ENCODE assay signal across 21 cellular contexts in the genomic region with DNA sequence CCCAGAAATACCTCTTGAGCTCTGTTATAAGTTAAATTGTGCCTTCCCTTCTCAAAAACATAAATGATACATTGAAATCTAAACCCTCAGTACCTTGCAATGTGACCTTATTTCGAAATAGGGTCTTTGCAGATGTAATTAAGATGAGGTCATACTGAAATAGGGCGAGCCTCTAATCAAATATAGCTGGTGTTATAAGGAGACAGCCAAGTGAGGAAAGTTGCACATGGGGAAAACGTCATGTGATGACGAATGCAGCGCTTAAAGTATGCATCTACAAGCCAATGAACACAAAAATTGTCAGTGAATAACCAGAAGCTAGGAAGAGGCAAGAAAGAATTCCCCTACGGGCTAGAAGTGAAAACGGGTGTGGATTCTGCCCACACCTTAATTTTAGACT.
A peak's percentile ranks its signal among the peaks of the same experiment; 100 is the strongest.
DNase-seq lines count a peak whose midpoint lies in the region; ATAC-seq, FAIRE-seq and TF ChIP-seq lines count a peak whose summit lies in the region.
"Had no signal": no experiment of that assay in that cellular context is flagged by ENCODE, and none has a peak within 500 bp of the region (broad histone marks: within the 10 kb centered on the region; RNA-seq: fewer than 3 reads in every experiment).

No MANE protein-coding gene starts in this region.

- H3K4me3 ChIP-seq in A549 (no peak overlapping the region), H1 (ENCODE audit: extremely low read depth in 1 of 4, insufficient read depth in 2 of 4, low read depth in 3 of 4, low read length in 4 of 4) (no peak overlapping the region), testis (no peak overlapping the region)
- H3K4me3 ChIP-seq: GM12878, MG63 had no signal

- no peak overlapping the region for H2AK5ac ChIP-seq in H1 (ENCODE audit: low read depth, low read length)

- H4K20me1 ChIP-seq in H1 (replicated peaks in 1 of 2; ENCODE audit: control insufficient read depth in 1 of 2, insufficient read depth in 2 of 2, low read length in 2 of 2): no peaks in the 10 kb centered on the region

- H3K36me3 ChIP-seq in H1 (ENCODE audit: control insufficient read depth in 2 of 4, insufficient read depth in 4 of 4, low read length in 3 of 4) (no peaks in the 10 kb centered on the region), testis (ENCODE audit: low read depth, missing control alignments) (no peaks in the 10 kb centered on the region)
- H3K36me3 ChIP-seq: MG63 had no signal

- H3K56ac ChIP-seq in H1 (replicated peaks; ENCODE audit: insufficient read length, low read depth, low read length): no peak overlapping the region

- no peaks in the 10 kb centered on the region for H3K27me3 ChIP-seq in H1 (replicated peaks in 1 of 4; ENCODE audit: control insufficient read depth in 3 of 4, extremely low read depth in 1 of 4, insufficient read depth in 3 of 4, low read length in 3 of 4)
- no peaks in the 10 kb centered on the region for H3K27me3 ChIP-seq in foreskin keratinocyte
- H3K27me3 ChIP-seq in testis: no peaks in the 10 kb centered on the region
- H3K27me3 ChIP-seq: MG63 had no signal

- H2BK120ac ChIP-seq in H1 (replicated peaks; ENCODE audit: low read depth, low read length): no peak overlapping the region

- no peak overlapping the region for H2BK5ac ChIP-seq in H1 (ENCODE audit: low read depth, low read length)

- H4K5ac ChIP-seq in H1 (ENCODE audit: insufficient read length, low read depth, low read length): no peak overlapping the region

- no peaks in the 10 kb centered on the region for H3K23me2 ChIP-seq in H1 (ENCODE audit: low read depth, low read length)

- no peaks in the 10 kb centered on the region for H3K79me2 ChIP-seq in H1 (ENCODE audit: control insufficient read depth in 1 of 2, insufficient read depth in 2 of 2, low read length in 2 of 2)

- H3K4me1 ChIP-seq in A549: peaks cover 7% of the 10 kb centered on the region; the same call in 1 of the 3 replicates
- H3K4me1 ChIP-seq in H1 (replicated peaks in 1 of 4; ENCODE audit: control insufficient read depth in 3 of 4, insufficient read depth in 4 of 4, low read length in 3 of 4): no peaks in the 10 kb centered on the region
- no peaks in the 10 kb centered on the region for H3K4me1 ChIP-seq in foreskin keratinocyte
- H3K4me1 ChIP-seq in testis: no peaks in the 10 kb centered on the region

- no peak overlapping the region for H2BK12ac ChIP-seq in H1 (ENCODE audit: low read depth, low read length)

- H2AFZ ChIP-seq in H1 (ENCODE audit: low read length): no peak overlapping the region

- no peak overlapping the region for H3K4ac ChIP-seq in H1 (replicated peaks; ENCODE audit: insufficient read length, low read depth, low read length)

- intact Hi-C loops in testis (cut with DNase I; ENCODE audit: low total_unique reads): no loop called here

- FAIRE-seq in A549 (lab: Jason Lieb, UNC) (no peak), H1 (lab: Jason Lieb, UNC) (peak; percentile 13)
- FAIRE-seq: GM12878, GM18507 had no signal

- TF ChIP-seq CTCF in A549 (IDR thresholded peaks at IDR 0.05): no peak
- TF ChIP-seq CTCF in H1 (IDR thresholded peaks at IDR 0.05; ENCODE audit: control extremely low read depth in 1 of 3, insufficient read depth in 1 of 3, low read depth in 1 of 3, low read length in 3 of 3): no peak
- no peak for TF ChIP-seq CTCF in foreskin keratinocyte (conservative IDR thresholded peaks at IDR 0.05)
- TF ChIP-seq CTCF in testis (IDR thresholded peaks at IDR 0.05): no peak

- no peak overlapping the region for H3K27ac ChIP-seq in A549
- no peak overlapping the region for H3K27ac ChIP-seq in H1 (ENCODE audit: low read depth, low read length)
- H3K27ac ChIP-seq in foreskin keratinocyte: no peak overlapping the region
- no peak overlapping the region for H3K27ac ChIP-seq in substantia nigra (ENCODE audit: low read depth, low read length, poor library complexity, severe bottlenecking)
- no peak overlapping the region for H3K27ac ChIP-seq in testis
- H3K27ac ChIP-seq: C4-2B had no signal

- peak overlapping the region; percentile 23; the same call in 1 of the 3 replicates for H3K4me2 ChIP-seq in A549
- H3K4me2 ChIP-seq in H1 (ENCODE audit: insufficient read depth in 1 of 2, low read depth in 2 of 2, low read length in 2 of 2): no peak overlapping the region

- no peaks in the 10 kb centered on the region for H3K79me1 ChIP-seq in H1 (ENCODE audit: low read depth, low read length)

- TF ChIP-seq EP300 in A549 (IDR thresholded peaks at IDR 0.05): no peak
- TF ChIP-seq EP300 in H1 (IDR thresholded peaks at IDR 0.05; ENCODE audit: borderline replicate concordance in 1 of 2, low read depth in 2 of 2, low read length in 2 of 2): no peak

- no peak overlapping the region for H3K14ac ChIP-seq in H1 (ENCODE audit: insufficient read length)

- no peak overlapping the region for H3K18ac ChIP-seq in H1 (ENCODE audit: extremely low read depth, low read length)

- H4K8ac ChIP-seq in H1 (ENCODE audit: extremely low read depth, insufficient read depth, low read length): no peak overlapping the region

- H2BK15ac ChIP-seq in H1 (ENCODE audit: low read length): no peak overlapping the region

- H2BK20ac ChIP-seq in H1 (ENCODE audit: low read length): no peak overlapping the region

- H3K9me3 ChIP-seq in A549 (peaks cover 8% of the 10 kb centered on the region; the same call in 1 of the 3 replicates), H1 (ENCODE audit: insufficient read depth in 2 of 2, low read depth in 1 of 2, low read length in 1 of 2) (peaks cover 0 to 3% of the 10 kb centered on the region in 2 experiments; a peak in 1 of 4 replicates), testis (no peaks in the 10 kb centered on the region)
- H3K9me3 ChIP-seq: MG63 had no signal

- DNase-seq in A549 (ENCODE audit: low read depth in 1 of 2, low spot score in 1 of 2) (peak in 1 of 2 experiments; percentile 30), NCI-H69 (lab: John Stamatoyannopoulos, UW) (peak; percentile 16), H1 (ENCODE audit: low read depth in 1 of 2, low spot score in 2 of 2) (no peak), foreskin keratinocyte (peak; percentile 20 to 26), NCI-H2029 treated with DMSO at 0.1 percent for 48 hours (lab: John Stamatoyannopoulos, UW) (no peak), substantia nigra (lab: John Stamatoyannopoulos, UW) (no peak), superior temporal gyrus (ENCODE audit: extremely low spot score) (no peak), testis (no peak)
- DNase-seq: COR-L47, KBM-7, MG63, NCI-H1092 treated with DMSO at 0.1 percent for 48 hours, NCI-H1694 treated with DMSO at 0.1 percent for 48 hours, NCI-H446, NCI-H82, SHP77 had no signal

- no peak overlapping the region for H4K91ac ChIP-seq in H1 (replicated peaks; ENCODE audit: insufficient read length, low read length)

- H3K9ac ChIP-seq in H1 (replicated peaks in 1 of 4; ENCODE audit: extremely low read depth in 1 of 4, low read depth in 3 of 4, low read length in 3 of 4): no peak overlapping the region

- POLR2A ChIA-PET in A549 (lab: Yijun Ruan, JAX): no interaction called here
- POLR2A ChIA-PET in H1 (lab: Charles Lee; ENCODE audit: partially characterized antibody): no interaction called here

- no peak for TF ChIP-seq RAD21 in A549 (conservative IDR thresholded peaks at IDR 0.05 in 1 of 2, IDR thresholded peaks at IDR 0.05 in 1 of 2)
- no peak for TF ChIP-seq RAD21 in H1 (IDR thresholded peaks at IDR 0.05 in 1 of 2, conservative IDR thresholded peaks at IDR 0.05 in 1 of 2; ENCODE audit: low read depth in 2 of 2, low read length in 2 of 2)

- TF ChIP-seq POLR2A in A549 (IDR thresholded peaks at IDR 0.05; ENCODE audit: low read length) (no peak), H1 (IDR thresholded peaks at IDR 0.05; ENCODE audit: control extremely low read depth in 1 of 2, low read depth in 2 of 2, low read length in 2 of 2) (no peak), testis (IDR thresholded peaks at IDR 0.05) (no peak)

- 32% methylated on average over 7 of the region's 7 CpGs for WGBS in A549 (ENCODE audit: missing lambda C conversion rate)
- 90% methylated on average over 7 of the region's 7 CpGs; no CpG with 5 or more reads in 1 of the 2 experiments for WGBS in H1 (ENCODE audit: extremely low coverage in 1 of 2, insufficient coverage in 1 of 2, insufficient read length in 1 of 2, insufficient replicate concordance in 2 of 2, low coverage in 1 of 2, low lambda C conversion rate in 2 of 2, missing lambda C conversion rate in 1 of 2), 2 experiments
- 67 to 68% methylated on average over 7 of the region's 7 CpGs for WGBS in testis, 2 donors

- no peak overlapping the region for H3K23ac ChIP-seq in H1 (ENCODE audit: insufficient read length)

- no peak for ATAC-seq in A549
- no peak for ATAC-seq in foreskin keratinocyte
- ATAC-seq: GM12878, Panc1, SK-N-SH treated with all-trans-retinoic acid at 6 μM for 48 hours had no signal

- CTCF ChIA-PET in A549 (lab: Yijun Ruan, JAX): no interaction called here
- CTCF ChIA-PET in H1 (lab: Charles Lee; ENCODE audit: partially characterized antibody): no interaction called here

TF ChIP-seq in A549, 52 proteins besides CTCF, POLR2A, EP300 and RAD21:
- TF ChIP-seq EHMT2 (IDR thresholded peaks at IDR 0.05; ENCODE audit: low read depth) (no peak), HOXA7 (CRISPR knock-in tag; IDR thresholded peaks at IDR 0.05) (no peak), SREBF2 (IDR thresholded peaks at IDR 0.05) (no peak)

TF ChIP-seq in H1, 55 proteins besides CTCF, POLR2A, EP300 and RAD21:
- no peak for TF ChIP-seq TBP (IDR thresholded peaks at IDR 0.05; ENCODE audit: low read depth, low read length)
- no peak for TF ChIP-seq JUND (IDR thresholded peaks at IDR 0.05; ENCODE audit: low read length)
- TF ChIP-seq, protein P1, sequence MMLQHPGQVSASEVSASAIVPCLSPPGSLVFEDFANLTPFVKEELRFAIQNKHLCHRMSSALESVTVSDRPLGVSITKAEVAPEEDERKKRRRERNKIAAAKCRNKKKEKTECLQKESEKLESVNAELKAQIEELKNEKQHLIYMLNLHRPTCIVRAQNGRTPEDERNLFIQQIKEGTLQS (IDR thresholded peaks at IDR 0.05; ENCODE audit: insufficient read depth, low read depth, low read length): no peak
- no peak for TF ChIP-seq SIX5 (IDR thresholded peaks at IDR 0.05; ENCODE audit: low read depth, low read length)
- no peak for TF ChIP-seq CEBPB (IDR thresholded peaks at IDR 0.05; ENCODE audit: low read depth, low read length)
- no peak for TF ChIP-seq EGR1 (IDR thresholded peaks at IDR 0.05; ENCODE audit: borderline replicate concordance, low read depth, low read length)

Comparison
In these comparisons a context has a peak if more than half of its experiments do, and no peak if none do; other contexts are left out.
1. DNase-seq: peak in NCI-H69 (single experiment) and foreskin keratinocyte (2 of 2); none in H1 (0 of 2), NCI-H2029 treated with DMSO at 0.1 percent for 48 hours (single experiment), substantia nigra (0 of 49), superior temporal gyrus (single experiment) and testis (single experiment).